Comparison of ENCODE assay signal across 8 cellular contexts in genomic region chr11:18324381-18324780, GRCh38. TPM values are rescaled to one million over a fixed set of nuclear protein-coding genes. Genes with fewer than 3 reads are reported as not detected.
A peak's percentile ranks its signal among the peaks of the same experiment; 100 is the strongest.
DNase-seq lines count a peak whose midpoint lies in the region; ATAC-seq, FAIRE-seq and TF ChIP-seq lines count a peak whose summit lies in the region.

No MANE protein-coding gene starts in this region.

- FAIRE-seq in astrocyte (lab: Jason Lieb, UNC) (no peak), HTR-8/SVneo (lab: Jason Lieb, UNC) (no peak)

- H3K9me2 ChIP-seq in Loucy (replicated peaks; ENCODE audit: low read depth, low read length): no peaks in the 10 kb centered on the region

- H3K4me3 ChIP-seq in DND-41 (ENCODE audit: low read depth in 1 of 2, low read length in 2 of 2) (peak overlapping the region in 1 of 2 experiments; percentile 68; a peak in 2 of 4 replicates), Loucy (ENCODE audit: low read length, poor library complexity, severe bottlenecking) (peak overlapping the region; percentile 82), astrocyte (ENCODE audit: insufficient read depth, low read depth, low read length) (peak overlapping the region; percentile 97)
- H3K4me3 ChIP-seq in naive thymus-derived CD4-positive, alpha-beta T cell (ENCODE audit: low read length): peak overlapping the region; percentile 96

- H3K27me3 ChIP-seq in DND-41 (ENCODE audit: insufficient read depth, low read length, poor library complexity): no peaks in the 10 kb centered on the region
- H3K27me3 ChIP-seq in Loucy (ENCODE audit: insufficient read depth, low read length, poor library complexity, severe bottlenecking): no peaks in the 10 kb centered on the region
- no peaks in the 10 kb centered on the region for H3K27me3 ChIP-seq in astrocyte (ENCODE audit: insufficient read depth, low read length)
- H3K27me3 ChIP-seq in naive thymus-derived CD4-positive, alpha-beta T cell (ENCODE audit: control insufficient read depth in 2 of 2, insufficient read depth in 2 of 2, low read length in 2 of 2): no peaks in the 10 kb centered on the region

- POLR2A ChIA-PET in naive thymus-derived CD4-positive, alpha-beta T cell (lab: Charles Lee): no interaction called here

- ATAC-seq in DND-41 (ENCODE audit: insufficient read depth, low read depth) (no peak), HG02938 (IDR thresholded peaks at IDR 0.05; ENCODE audit: unreplicated experiment) (no peak), HG02763 (IDR thresholded peaks at IDR 0.05; ENCODE audit: unreplicated experiment) (no peak)
- ATAC-seq in naive thymus-derived CD4-positive, alpha-beta T cell: no peak

- peaks cover 36% of the 10 kb centered on the region for H3K36me3 ChIP-seq in DND-41 (ENCODE audit: insufficient read depth, low read length)
- no peaks in the 10 kb centered on the region for H3K36me3 ChIP-seq in Loucy (ENCODE audit: insufficient read depth, low read length)
- peaks cover 11% of the 10 kb centered on the region for H3K36me3 ChIP-seq in astrocyte (ENCODE audit: insufficient read depth, low read length)
- H3K36me3 ChIP-seq in naive thymus-derived CD4-positive, alpha-beta T cell (ENCODE audit: control insufficient read depth in 2 of 3, insufficient read depth in 3 of 3, low read length in 3 of 3): peaks cover 4 to 9% (median 7%) of the 10 kb centered on the region in 3 experiments

- H3K27ac ChIP-seq in DND-41 (ENCODE audit: low read length) (peak overlapping the region; percentile 96), astrocyte (ENCODE audit: low read depth, low read length) (no peak overlapping the region)
- peak overlapping the region; percentile 97 for H3K27ac ChIP-seq in naive thymus-derived CD4-positive, alpha-beta T cell (ENCODE audit: low read depth, low read length)

- H2AFZ ChIP-seq in DND-41 (ENCODE audit: low read depth, low read length) (no peak overlapping the region), Loucy (ENCODE audit: low read length) (no peak overlapping the region), astrocyte (ENCODE audit: low read depth, low read length) (no peak overlapping the region)

- no peak for TF ChIP-seq CTCF in DND-41 (IDR thresholded peaks at IDR 0.05; ENCODE audit: borderline replicate concordance, extremely low read depth, low read length, poor library complexity, severe bottlenecking)
- TF ChIP-seq CTCF in Loucy (conservative IDR thresholded peaks at IDR 0.05; ENCODE audit: low read length): no peak
- no peak for TF ChIP-seq CTCF in astrocyte (IDR thresholded peaks at IDR 0.05; ENCODE audit: insufficient read depth, low read depth, low read length)

- intact Hi-C loops in naive thymus-derived CD4-positive, alpha-beta T cell (cut with micrococcal nuclease): loop anchor here (5.0 to 10.0 kb wide), 6 partner anchors 217 to 1117 kb away; partner anchors contain the start of genes PIK3C2A (in 1 of the 2), SAAL1 (in 1 of the 2), UEVLD (in 1 of the 2) and ZDHHC13 (in 1 of the 2)

- H3K9me3 Mint-ChIP-seq in astrocyte (ENCODE audit: unreplicated experiment): no peaks in the 10 kb centered on the region
- H3K9me3 Mint-ChIP-seq in naive thymus-derived CD4-positive, alpha-beta T cell: peaks cover 0 to 3% (median 0%) of the 10 kb centered on the region in 11 donors

- H4K20me1 ChIP-seq in DND-41 (ENCODE audit: insufficient read depth, low read length): peaks cover 10% of the 10 kb centered on the region; the same call in 1 of the 2 replicates
- peaks cover 36% of the 10 kb centered on the region for H4K20me1 ChIP-seq in Loucy (ENCODE audit: insufficient read depth, low read length, poor library complexity, severe bottlenecking)
- H4K20me1 ChIP-seq in astrocyte (ENCODE audit: insufficient read depth, low read length): peaks cover 20% of the 10 kb centered on the region

- no peaks in the 10 kb centered on the region for H3K36me3 Mint-ChIP-seq in astrocyte (ENCODE audit: low read depth, unreplicated experiment)
- peaks cover 2 to 28% (median 22%) of the 10 kb centered on the region in 5 donors for H3K36me3 Mint-ChIP-seq in naive thymus-derived CD4-positive, alpha-beta T cell

- H3K4me3 Mint-ChIP-seq in astrocyte (ENCODE audit: unreplicated experiment): peak overlapping the region; percentile 52
- H3K4me3 Mint-ChIP-seq in naive thymus-derived CD4-positive, alpha-beta T cell: peak overlapping the region; percentile 75 to 100 (median 94)

- peaks cover 53% of the 10 kb centered on the region for H3K4me1 ChIP-seq in DND-41 (ENCODE audit: insufficient read depth, low read length)
- peaks cover 63% of the 10 kb centered on the region for H3K4me1 ChIP-seq in Loucy (ENCODE audit: insufficient read depth, low read length, poor library complexity, severe bottlenecking)
- H3K4me1 ChIP-seq in astrocyte (ENCODE audit: insufficient read depth, low read length): peaks cover 31% of the 10 kb centered on the region
- peaks cover 32 to 40% of the 10 kb centered on the region in 2 donors for H3K4me1 ChIP-seq in naive thymus-derived CD4-positive, alpha-beta T cell (ENCODE audit: control insufficient read depth in 2 of 2, insufficient read depth in 2 of 2, low read length in 2 of 2)

- CTCF ChIA-PET in naive thymus-derived CD4-positive, alpha-beta T cell (lab: Charles Lee): no interaction called here

- peak overlapping the region; percentile 29 for H3K27ac Mint-ChIP-seq in astrocyte (ENCODE audit: unreplicated experiment)
- peak overlapping the region; percentile 67 to 100 (median 85) for H3K27ac Mint-ChIP-seq in naive thymus-derived CD4-positive, alpha-beta T cell

- H3K4me2 ChIP-seq in DND-41 (ENCODE audit: insufficient read depth, low read length) (peak overlapping the region; percentile 77), Loucy (ENCODE audit: low read depth, low read length, poor library complexity, severe bottlenecking) (peak overlapping the region; percentile 97), astrocyte (ENCODE audit: low read length) (peak overlapping the region; percentile 90)

- no peaks in the 10 kb centered on the region for H3F3A ChIP-seq in Loucy (ENCODE audit: low read depth)

- H3K79me2 ChIP-seq in DND-41 (ENCODE audit: insufficient read depth, low read length) (peaks cover 92% of the 10 kb centered on the region), Loucy (ENCODE audit: insufficient read depth, low read length) (peaks cover 86% of the 10 kb centered on the region), astrocyte (ENCODE audit: insufficient read depth, low read length) (peaks cover 88% of the 10 kb centered on the region)

- H3K9me3 ChIP-seq in DND-41 (ENCODE audit: insufficient read depth, low read length, severe bottlenecking) (no peaks in the 10 kb centered on the region), Loucy (ENCODE audit: insufficient read depth, low read depth, low read length) (no peaks in the 10 kb centered on the region), astrocyte (ENCODE audit: insufficient read depth, low read depth, low read length) (no peaks in the 10 kb centered on the region)
- no peaks in the 10 kb centered on the region for H3K9me3 ChIP-seq in naive thymus-derived CD4-positive, alpha-beta T cell (ENCODE audit: control insufficient read depth in 2 of 3, low read length in 3 of 3)

- no peaks in the 10 kb centered on the region for H3K27me3 Mint-ChIP-seq in astrocyte (ENCODE audit: low read depth, unreplicated experiment)
- peaks cover 0 to 2% (median 0%) of the 10 kb centered on the region in 5 donors for H3K27me3 Mint-ChIP-seq in naive thymus-derived CD4-positive, alpha-beta T cell

- H3K9ac ChIP-seq in DND-41 (ENCODE audit: low read depth, low read length): peak overlapping the region; percentile 66
- peak overlapping the region; percentile 78 for H3K9ac ChIP-seq in Loucy (ENCODE audit: low read depth, low read length, poor library complexity, severe bottlenecking)
- H3K9ac ChIP-seq in astrocyte (ENCODE audit: low read length): peak overlapping the region; percentile 97

- H3K4me1 Mint-ChIP-seq in astrocyte (ENCODE audit: low read depth, unreplicated experiment): peaks cover 34% of the 10 kb centered on the region
- peaks cover 50 to 81% (median 71%) of the 10 kb centered on the region in 7 donors for H3K4me1 Mint-ChIP-seq in naive thymus-derived CD4-positive, alpha-beta T cell

- DNase-seq in DND-41 (no peak), astrocyte (ENCODE audit: low read depth) (no peak), HTR-8/SVneo (ENCODE audit: insufficient read length, low spot score) (no peak), NCI-H1436 (lab: John Stamatoyannopoulos, UW) (no peak)
- no peak for DNase-seq in naive thymus-derived CD4-positive, alpha-beta T cell

RNA-seq across cellular contexts. Expression of gene GTF2H1, which starts 2.0 kb away (rescaled TPM):
- 41.5 and 47.8 TPM in 2 replicates for total RNA-seq in astrocyte
- total RNA-seq in naive thymus-derived CD4-positive, alpha-beta T cell: 10 to 100 TPM; 26.3 to 63.2 (median 59.0) TPM
- polyA plus RNA-seq in naive thymus-derived CD4-positive, alpha-beta T cell: 10 to 100 TPM; 39.3 to 43.2 TPM

RNA-seq across cellular contexts. Expression of gene HPS5, which starts 2.4 kb away (rescaled TPM):
- 22.6 and 28.0 TPM in 2 replicates for total RNA-seq in astrocyte
- total RNA-seq in naive thymus-derived CD4-positive, alpha-beta T cell: 10 to 100 TPM; 13.0 to 22.3 (median 16.6) TPM
- polyA plus RNA-seq in naive thymus-derived CD4-positive, alpha-beta T cell: 10 to 100 TPM; 13.2 to 15.6 TPM

RNA-seq across cellular contexts. Expression of gene SAA1, which starts 58.3 kb away (rescaled TPM):
- total RNA-seq in astrocyte: 0.43 TPM in 1 of 2 replicates, not detected in the other
- not detected for total RNA-seq in naive thymus-derived CD4-positive, alpha-beta T cell
- not detected for polyA plus RNA-seq in naive thymus-derived CD4-positive, alpha-beta T cell
